ENCODE assay signal across 17 cellular contexts in the genomic region with DNA sequence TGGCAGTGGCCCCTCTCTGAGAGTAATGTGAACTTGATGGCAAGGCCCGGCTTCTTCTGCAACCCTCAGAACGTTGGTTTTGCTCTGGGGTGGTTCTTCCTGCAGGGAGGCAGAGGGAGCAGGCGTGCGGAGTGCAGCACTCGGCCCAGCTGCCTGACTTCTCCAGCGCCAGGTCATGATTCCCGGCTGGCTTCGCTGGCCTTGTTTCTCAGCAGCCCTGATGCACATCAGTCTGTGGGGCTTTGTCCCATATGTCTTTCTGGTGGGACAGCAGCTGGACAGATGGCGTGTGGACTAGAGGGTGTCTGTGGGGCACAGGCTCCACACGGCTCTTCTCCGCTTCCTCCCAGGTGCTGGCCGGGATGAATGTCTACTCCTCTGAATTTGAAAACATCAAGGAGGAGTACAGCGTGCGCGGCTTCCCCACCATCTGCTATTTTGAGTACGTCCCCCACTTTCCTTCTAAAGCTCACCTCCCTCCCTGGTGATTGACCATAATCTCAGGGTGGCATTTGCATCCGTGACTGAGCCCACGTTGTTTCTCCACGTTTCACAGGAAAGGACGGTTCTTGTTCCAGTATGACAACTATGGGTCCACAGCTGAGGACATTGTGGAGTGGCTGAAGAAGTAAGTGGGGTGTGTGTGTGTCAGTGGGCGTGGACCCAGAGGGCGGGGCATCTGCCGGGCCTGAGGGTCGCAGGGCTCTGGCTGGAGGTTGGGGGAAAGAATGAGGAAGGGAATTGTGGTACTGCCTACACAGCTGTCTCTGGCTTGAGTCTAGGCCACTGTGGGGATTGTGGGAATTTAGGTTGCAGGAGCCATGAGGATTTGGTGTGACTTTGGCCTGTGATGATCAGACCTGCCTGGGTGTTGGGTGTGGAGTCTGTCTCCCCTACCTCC. TPM values are rescaled to one million over a fixed set of nuclear protein-coding genes. Genes with fewer than 3 reads are reported as not detected.
DNase-seq lines count a peak whose midpoint lies in the region; ATAC-seq, FAIRE-seq and TF ChIP-seq lines count a peak whose summit lies in the region.
"Had no signal": no experiment of that assay in that cellular context is flagged by ENCODE, and none has a peak within 500 bp of the region (broad histone marks: within the 10 kb centered on the region; RNA-seq: fewer than 3 reads in every experiment).

No MANE protein-coding gene starts in this region.

- H3K4me3 ChIP-seq in small intestine (ENCODE audit: low read depth in 1 of 2, low read length in 2 of 2) (no peak overlapping the region), MG63 (no peak overlapping the region)

- intact Hi-C loops in activated naive CD4-positive, alpha-beta T cell treated with anti-CD3 and anti-CD28 coated beads for 36 hours (cut with micrococcal nuclease): no loop called here

- CTCF ChIA-PET in activated naive CD4-positive, alpha-beta T cell treated with anti-CD3 and anti-CD28 coated beads, Interleukin-2, amount 10 ng/mL, durations not matched to agents 7 days and 5 days (lab: Charles Lee): no interaction called here
- CTCF ChIA-PET in activated naive CD4-positive, alpha-beta T cell treated with anti-CD3 and anti-CD28 coated beads for 36 hours (lab: Charles Lee): no interaction called here

- no peak overlapping the region for H3K27ac ChIP-seq in small intestine (ENCODE audit: low read depth in 1 of 2, low read length in 1 of 2)
- H3K27ac ChIP-seq: C4-2B had no signal

- no peaks in the 10 kb centered on the region for H3K27me3 Mint-ChIP-seq in activated naive CD4-positive, alpha-beta T cell treated with anti-CD3 and anti-CD28 coated beads, Interleukin-2, amount 10 ng/mL, durations not matched to agents 7 days and 5 days
- no peaks in the 10 kb centered on the region for H3K27me3 Mint-ChIP-seq in activated naive CD4-positive, alpha-beta T cell treated with anti-CD3 and anti-CD28 coated beads for 36 hours (ENCODE audit: low read depth)
- H3K27me3 Mint-ChIP-seq in brain: no peaks in the 10 kb centered on the region
- H3K27me3 Mint-ChIP-seq in neural crest cell (ENCODE audit: low read depth): no peaks in the 10 kb centered on the region
- H3K27me3 Mint-ChIP-seq in mesothelial cell of epicardium (ENCODE audit: low read depth): no peaks in the 10 kb centered on the region
- no peaks in the 10 kb centered on the region for H3K27me3 Mint-ChIP-seq in activated T-cell treated with anti-CD3 and anti-CD28 coated beads, Interleukin-2, amount 50 U/mL, for 72 hours (ENCODE audit: low read depth)

- H3K36me3 ChIP-seq in small intestine (ENCODE audit: control insufficient read depth in 2 of 2, insufficient read depth in 2 of 2, low read length in 2 of 2): peaks cover 0 to 12% of the 10 kb centered on the region in 2 donors
- peaks cover 73% of the 10 kb centered on the region for H3K36me3 ChIP-seq in MG63

- no peaks in the 10 kb centered on the region for H3K27me3 ChIP-seq in small intestine (ENCODE audit: control insufficient read depth in 2 of 2, insufficient read depth in 2 of 2, low read length in 2 of 2)
- H3K27me3 ChIP-seq in MG63: no peaks in the 10 kb centered on the region

- H3K36me3 Mint-ChIP-seq in activated naive CD4-positive, alpha-beta T cell treated with anti-CD3 and anti-CD28 coated beads, Interleukin-2, amount 10 ng/mL, durations not matched to agents 7 days and 5 days: no peaks in the 10 kb centered on the region
- H3K36me3 Mint-ChIP-seq in activated naive CD4-positive, alpha-beta T cell treated with anti-CD3 and anti-CD28 coated beads for 36 hours (ENCODE audit: low read depth): peaks cover 43% of the 10 kb centered on the region
- H3K36me3 Mint-ChIP-seq in brain: peaks cover 49% of the 10 kb centered on the region
- peaks cover 10% of the 10 kb centered on the region for H3K36me3 Mint-ChIP-seq in neural crest cell (ENCODE audit: low read depth)
- peaks cover 18% of the 10 kb centered on the region for H3K36me3 Mint-ChIP-seq in mesothelial cell of epicardium
- peaks cover 2 to 4% of the 10 kb centered on the region in 2 donors for H3K36me3 Mint-ChIP-seq in activated T-cell treated with anti-CD3 and anti-CD28 coated beads, Interleukin-2, amount 50 U/mL, for 72 hours (ENCODE audit: insufficient read depth in 2 of 2)

- no peak for TF ChIP-seq CTCF in brain (conservative IDR thresholded peaks at IDR 0.05)
- no peak for TF ChIP-seq CTCF in neural crest cell (conservative IDR thresholded peaks at IDR 0.05)
- TF ChIP-seq CTCF in mesothelial cell of epicardium (IDR thresholded peaks at IDR 0.05; ENCODE audit: unreplicated experiment): no peak

- no peaks in the 10 kb centered on the region for H3K4me1 ChIP-seq in small intestine (ENCODE audit: control insufficient read depth in 2 of 2, insufficient read depth in 1 of 2, low read depth in 1 of 2, low read length in 1 of 2)
- H3K4me1 ChIP-seq: Caco-2 had no signal

- H3K4me1 Mint-ChIP-seq in activated naive CD4-positive, alpha-beta T cell treated with anti-CD3 and anti-CD28 coated beads, Interleukin-2, amount 10 ng/mL, durations not matched to agents 7 days and 5 days: no peaks in the 10 kb centered on the region
- H3K4me1 Mint-ChIP-seq in activated naive CD4-positive, alpha-beta T cell treated with anti-CD3 and anti-CD28 coated beads for 36 hours (ENCODE audit: low read depth): no peaks in the 10 kb centered on the region
- peaks cover 43% of the 10 kb centered on the region for H3K4me1 Mint-ChIP-seq in brain
- H3K4me1 Mint-ChIP-seq in neural crest cell: peaks cover 33% of the 10 kb centered on the region
- peaks cover 8% of the 10 kb centered on the region for H3K4me1 Mint-ChIP-seq in mesothelial cell of epicardium
- H3K4me1 Mint-ChIP-seq in activated T-cell treated with anti-CD3 and anti-CD28 coated beads, Interleukin-2, amount 50 U/mL, for 72 hours (ENCODE audit: low read depth): no peaks in the 10 kb centered on the region

- H3K9me3 ChIP-seq in small intestine (ENCODE audit: control insufficient read depth, low read depth) (no peaks in the 10 kb centered on the region), MG63 (no peaks in the 10 kb centered on the region)
- H3K9me3 ChIP-seq: Caco-2 had no signal

- 81 to 87% (median 83%) methylated on average over 24 of the region's 24 CpGs for WGBS in small intestine, 3 donors

- H3K4me3 Mint-ChIP-seq in activated naive CD4-positive, alpha-beta T cell treated with anti-CD3 and anti-CD28 coated beads, Interleukin-2, amount 10 ng/mL, durations not matched to agents 7 days and 5 days: no peak overlapping the region
- H3K4me3 Mint-ChIP-seq in activated naive CD4-positive, alpha-beta T cell treated with anti-CD3 and anti-CD28 coated beads for 36 hours: no peak overlapping the region
- H3K4me3 Mint-ChIP-seq in brain (no peak overlapping the region), neural crest cell (no peak overlapping the region), mesothelial cell of epicardium (no peak overlapping the region)
- H3K4me3 Mint-ChIP-seq in activated T-cell treated with anti-CD3 and anti-CD28 coated beads, Interleukin-2, amount 50 U/mL, for 72 hours: no peak overlapping the region

- H3K27ac Mint-ChIP-seq in activated naive CD4-positive, alpha-beta T cell treated with anti-CD3 and anti-CD28 coated beads, Interleukin-2, amount 10 ng/mL, durations not matched to agents 7 days and 5 days: peak overlapping the region; percentile 31
- H3K27ac Mint-ChIP-seq in activated naive CD4-positive, alpha-beta T cell treated with anti-CD3 and anti-CD28 coated beads for 36 hours: no peak overlapping the region
- H3K27ac Mint-ChIP-seq in brain (peak overlapping the region in 4 of 5 experiments; percentile 33 to 92 (median 56)), neural crest cell (ENCODE audit: unreplicated experiment) (peak overlapping the region; percentile 53), mesothelial cell of epicardium (no peak overlapping the region)
- H3K27ac Mint-ChIP-seq in activated T-cell treated with anti-CD3 and anti-CD28 coated beads, Interleukin-2, amount 50 U/mL, for 72 hours: no peak overlapping the region

- no peaks in the 10 kb centered on the region for H3K9me3 Mint-ChIP-seq in activated naive CD4-positive, alpha-beta T cell treated with anti-CD3 and anti-CD28 coated beads, Interleukin-2, amount 10 ng/mL, durations not matched to agents 7 days and 5 days
- no peaks in the 10 kb centered on the region for H3K9me3 Mint-ChIP-seq in activated naive CD4-positive, alpha-beta T cell treated with anti-CD3 and anti-CD28 coated beads for 36 hours
- H3K9me3 Mint-ChIP-seq in brain (no peaks in the 10 kb centered on the region), neural crest cell (no peaks in the 10 kb centered on the region), mesothelial cell of epicardium (no peaks in the 10 kb centered on the region)
- no peaks in the 10 kb centered on the region for H3K9me3 Mint-ChIP-seq in activated T-cell treated with anti-CD3 and anti-CD28 coated beads, Interleukin-2, amount 50 U/mL, for 72 hours

- FAIRE-seq in small intestine (lab: Jason Lieb, UNC): no peak

- DNase-seq in activated naive CD4-positive, alpha-beta T cell treated with anti-CD3 and anti-CD28 coated beads, Interleukin-2, amount 10 ng/mL, durations not matched to agents 7 days and 5 days: peak; percentile 14
- no peak for DNase-seq in activated naive CD4-positive, alpha-beta T cell treated with anti-CD3 and anti-CD28 coated beads for 36 hours
- DNase-seq in neural crest cell (ENCODE audit: low read depth, low spot score) (no peak), mesothelial cell of epicardium (ENCODE audit: low spot score in 2 of 2, unreplicated experiment in 2 of 2) (no peak), small intestine (no peak), MG63 (no peak)
- no peak for DNase-seq in activated T-cell treated with anti-CD3 and anti-CD28 coated beads, Interleukin-2, amount 50 U/mL, for 72 hours
- DNase-seq: 8988T, Caco-2, H7, NCI-H187 treated with DMSO at 0.1 percent for 48 hours, NCI-H345, NCI-H69, OCI-M1, SHP77 treated with DMSO at 0.1 percent for 48 hours had no signal

- ATAC-seq in activated T-cell treated with anti-CD3 and anti-CD28 coated beads, Interleukin-2, amount 50 U/mL, for 72 hours (replicated peaks in 1 of 2): no peak

RNA-seq across cellular contexts. Expression of gene PDIA5, which starts 57.1 kb away (rescaled TPM):
- total RNA-seq in activated naive CD4-positive, alpha-beta T cell treated with anti-CD3 and anti-CD28 coated beads for 36 hours: 10 to 100 TPM; 20.7 to 21.2 TPM
- polyA plus RNA-seq in brain (ENCODE audit: insufficient read depth, low read depth, low replicate concordance) (12.3 TPM), small intestine (10 to 100 TPM in 1 of 3 donors, 1 to 10 TPM in 2; 4.6 to 27.7 (median 4.7) TPM)
- total RNA-seq in neural crest cell (14.2 and 17.7 TPM in 2 replicates), mesothelial cell of epicardium (18.0 to 20.1 TPM (median 19.1 TPM) in 3 replicates)
- 24.3 and 40.4 TPM in 2 replicates for total RNA-seq in MG63 (2014; rRNA removed; shearing (Covaris generic); ENCODE audit: low replicate concordance)
- total RNA-seq in activated T-cell treated with anti-CD3 and anti-CD28 coated beads, Interleukin-2, amount 50 U/mL, for 72 hours: 10 to 100 TPM in 1 of 2 donors, 1 to 10 TPM in 1; 9.6 to 16.2 TPM

Comparison
In these comparisons a context has a peak if more than half of its experiments do, and no peak if none do; other contexts are left out.
1. H3K27ac Mint-ChIP-seq: peak in activated naive CD4-positive, alpha-beta T cell treated with anti-CD3 and anti-CD28 coated beads, Interleukin-2, amount 10 ng/mL, durations not matched to agents 7 days and 5 days (single experiment), brain (4 of 5) and neural crest cell (single experiment); none in activated naive CD4-positive, alpha-beta T cell treated with anti-CD3 and anti-CD28 coated beads for 36 hours (single experiment), mesothelial cell of epicardium (single experiment) and activated T-cell treated with anti-CD3 and anti-CD28 coated beads, Interleukin-2, amount 50 U/mL, for 72 hours (single experiment).